7 cellular contexts compared by ENCODE assay signal in genomic region chr5:134647750-134648424, GRCh38. TPM values are rescaled to one million over a fixed set of nuclear protein-coding genes. Genes with fewer than 3 reads are reported as not detected.
DNase-seq lines count a peak whose midpoint lies in the region; ATAC-seq and TF ChIP-seq lines count a peak whose summit lies in the region.

No MANE protein-coding gene starts in this region.

- TF ChIP-seq POLR2A in gastroesophageal sphincter (IDR thresholded peaks at IDR 0.05) (no peak), ovary (IDR thresholded peaks at IDR 0.05) (no peak)

- intact Hi-C loops in ovary (cut with DNase I): no loop called here

- ATAC-seq in GM18498 (IDR thresholded peaks at IDR 0.05; ENCODE audit: unreplicated experiment): peak; percentile 32
- peak; percentile 76 to 79 for ATAC-seq in activated T-cell treated with anti-CD3 and anti-CD28 coated beads, Interleukin-2, amount 50 U/mL, for 4 hours
- peak; percentile 49 for ATAC-seq in gastroesophageal sphincter

- H3K4me3 ChIP-seq in MG63 (peak overlapping the region; percentile 96), gastroesophageal sphincter (peak overlapping the region; percentile 80 to 85), ovary (peak overlapping the region; percentile 61)

- H3K9me3 Mint-ChIP-seq in activated T-cell treated with anti-CD3 and anti-CD28 coated beads, Interleukin-2, amount 50 U/mL, for 4 hours: no peaks in the 10 kb centered on the region

- H3K9me3 ChIP-seq in MG63: no peaks in the 10 kb centered on the region
- no peaks in the 10 kb centered on the region for H3K9me3 ChIP-seq in gastroesophageal sphincter
- no peaks in the 10 kb centered on the region for H3K9me3 ChIP-seq in ovary

- H3K36me3 ChIP-seq in MG63 (peaks cover 14% of the 10 kb centered on the region), gastroesophageal sphincter (no peaks in the 10 kb centered on the region), ovary (no peaks in the 10 kb centered on the region)

- WGBS in gastroesophageal sphincter (ENCODE audit: low coverage in 1 of 2), 2 donors: 7 to 9% methylated on average over 14 to 15 of the region's 15 CpGs
- WGBS in ovary, 3 donors: 6 to 8% (median 8%) methylated on average over 15 of the region's 15 CpGs

- no peak for TF ChIP-seq CTCF in gastroesophageal sphincter (IDR thresholded peaks at IDR 0.05)
- TF ChIP-seq CTCF in ovary (IDR thresholded peaks at IDR 0.05): no peak

- peak overlapping the region; percentile 86 for H3K4me3 Mint-ChIP-seq in activated T-cell treated with anti-CD3 and anti-CD28 coated beads, Interleukin-2, amount 50 U/mL, for 4 hours

- H3K27me3 Mint-ChIP-seq in activated T-cell treated with anti-CD3 and anti-CD28 coated beads, Interleukin-2, amount 50 U/mL, for 4 hours (ENCODE audit: low read depth): no peaks in the 10 kb centered on the region

- peak; percentile 12 for DNase-seq in H4 (ENCODE audit: low spot score)
- no peak for DNase-seq in MG63
- peak; percentile 18 for DNase-seq in activated T-cell treated with anti-CD3 and anti-CD28 coated beads, Interleukin-2, amount 50 U/mL, for 4 hours
- DNase-seq in ovary: peak in 1 of 5 donors; percentile 23
- DNase-seq in NCI-H146 (lab: John Stamatoyannopoulos, UW): no peak

- no peaks in the 10 kb centered on the region for H3K27me3 ChIP-seq in MG63
- H3K27me3 ChIP-seq in gastroesophageal sphincter: no peaks in the 10 kb centered on the region
- no peaks in the 10 kb centered on the region for H3K27me3 ChIP-seq in ovary

- TF ChIP-seq EP300 in gastroesophageal sphincter (IDR thresholded peaks at IDR 0.05) (no peak), ovary (IDR thresholded peaks at IDR 0.05) (no peak)

- peaks cover 20% of the 10 kb centered on the region for H3K4me1 Mint-ChIP-seq in activated T-cell treated with anti-CD3 and anti-CD28 coated beads, Interleukin-2, amount 50 U/mL, for 4 hours (ENCODE audit: low read depth)

- H3K27ac ChIP-seq in gastroesophageal sphincter (peak overlapping the region; percentile 72 to 97 (median 94)), ovary (peak overlapping the region; percentile 75 to 86)

- peaks cover 0 to 48% (median 12%) of the 10 kb centered on the region in 3 donors for H3K4me1 ChIP-seq in gastroesophageal sphincter
- peaks cover 3% of the 10 kb centered on the region for H3K4me1 ChIP-seq in ovary (ENCODE audit: insufficient read depth)

- H3K36me3 Mint-ChIP-seq in activated T-cell treated with anti-CD3 and anti-CD28 coated beads, Interleukin-2, amount 50 U/mL, for 4 hours (ENCODE audit: insufficient read depth): no peaks in the 10 kb centered on the region

RNA-seq across cellular contexts. Expression of gene SEC24A, which starts 0.7 kb away (rescaled TPM):
- 16.4 and 23.3 TPM in 2 replicates for total RNA-seq in H4 (2014; rRNA removed; shearing (Covaris generic))
- total RNA-seq in MG63 (2014; rRNA removed; shearing (Covaris generic); ENCODE audit: low replicate concordance): 11.7 and 14.2 TPM in 2 replicates
- total RNA-seq in activated T-cell treated with anti-CD3 and anti-CD28 coated beads, Interleukin-2, amount 50 U/mL, for 4 hours: 10 to 100 TPM; 27.2 to 30.0 (median 28.3) TPM
- total RNA-seq in gastroesophageal sphincter (10 to 100 TPM; 13.0 to 18.3 (median 14.7) TPM), ovary (10 to 100 TPM; 11.2 to 22.3 (median 17.5) TPM)
- polyA plus RNA-seq in ovary: 10 to 100 TPM in 1 of 2 donors, 1 to 10 TPM in 1; 5.0 to 11.6 TPM

RNA-seq across cellular contexts. Expression of gene SAR1B, which starts 15.3 kb away (rescaled TPM):
- total RNA-seq in H4 (2014; rRNA removed; shearing (Covaris generic)): 62.9 and 101 TPM in 2 replicates
- 81.1 and 98.2 TPM in 2 replicates for total RNA-seq in MG63 (2014; rRNA removed; shearing (Covaris generic); ENCODE audit: low replicate concordance)
- total RNA-seq in activated T-cell treated with anti-CD3 and anti-CD28 coated beads, Interleukin-2, amount 50 U/mL, for 4 hours: 10 to 100 TPM; 57.4 to 63.7 (median 58.3) TPM
- total RNA-seq in gastroesophageal sphincter (10 to 100 TPM; 40.1 to 45.0 (median 41.8) TPM), ovary (10 to 100 TPM; 19.0 to 56.3 (median 41.8) TPM)
- polyA plus RNA-seq in ovary: 10 to 100 TPM; 10.5 to 31.3 TPM

Comparison
In these comparisons a context has a peak if more than half of its experiments do, and no peak if none do; other contexts are left out.
1. DNase-seq: peak in H4 (single experiment) and activated T-cell treated with anti-CD3 and anti-CD28 coated beads, Interleukin-2, amount 50 U/mL, for 4 hours (single experiment); none in MG63 (single experiment) and NCI-H146 (single experiment).
2. Peak in every context shown above with its lines, with median percentiles within 50 percentile points of each other: ATAC-seq and H3K4me3 ChIP-seq.